9 cellular contexts compared by ENCODE assay signal in genomic region chr9:121261107-121261460, GRCh38. TPM values are rescaled to one million over a fixed set of nuclear protein-coding genes. Genes with fewer than 3 reads are reported as not detected.
DNase-seq lines count a peak whose midpoint lies in the region; ATAC-seq and TF ChIP-seq lines count a peak whose summit lies in the region.
"Had no signal": no experiment of that assay in that cellular context is flagged by ENCODE, and none has a peak within 500 bp of the region (broad histone marks: within the 10 kb centered on the region; RNA-seq: fewer than 3 reads in every experiment).

No MANE protein-coding gene starts in this region.

- H3F3A ChIP-seq in smooth muscle cell (ENCODE audit: low read depth) = peaks cover 39% of the 10 kb centered on the region

- no peaks in the 10 kb centered on the region for H3K9me3 ChIP-seq in smooth muscle cell (replicated peaks; ENCODE audit: low read depth)

- H3K36me3 ChIP-seq in smooth muscle cell (ENCODE audit: low read depth) = no peaks in the 10 kb centered on the region

- whole genome bisulfite sequencing in smooth muscle cell (ENCODE audit: low lambda C conversion rate) = 2% methylated on average over 4 of the region's 4 CpGs

- peak overlapping the region; percentile 44 for H3K4me2 ChIP-seq in smooth muscle cell

- peak overlapping the region; percentile 58 for H3K27ac ChIP-seq in smooth muscle cell (ENCODE audit: low read depth)

- H3K27me3 ChIP-seq in smooth muscle cell (ENCODE audit: low read depth) = no peaks in the 10 kb centered on the region

- no peak overlapping the region for H3K4me3 ChIP-seq in smooth muscle cell

- intact Hi-C loops in left ventricle myocardium superior (cut with micrococcal nuclease) = no loop called here

- DNase-seq in HT1080 (ENCODE audit: low read depth) = peak; percentile 77
- peak; percentile 23 for DNase-seq in SW480 (ENCODE audit: low spot score)
- DNase-seq in left ventricle myocardium superior = no peak
- no peak for DNase-seq in smooth muscle cell (lab: John Stamatoyannopoulos, UW; ENCODE audit: unreplicated experiment)
- no peak for DNase-seq in AG08395 (ENCODE audit: low spot score)
- DNase-seq in activated T-cell treated with anti-CD3 and anti-CD28 coated beads for 4 hours = no peak
- no peak for DNase-seq in GM13977 (ENCODE audit: low spot score)
- DNase-seq: activated gamma-delta T cell had no signal

- TF ChIP-seq CTCF in smooth muscle cell (IDR thresholded peaks at IDR 0.05; ENCODE audit: borderline replicate concordance, insufficient read depth, poor library complexity, severe bottlenecking) = no peak
- TF ChIP-seq CTCF in GM13977 (IDR thresholded peaks at IDR 0.05; ENCODE audit: extremely low read depth, insufficient read depth, missing control alignments) = no peak

- in situ Hi-C loops in GM13977 (cut with MboI; ENCODE audit: low pct_unique_long_range_greater_than_20kb, low sequenced_read_pairs, unreplicated experiment) = no loop called here

- no peaks in the 10 kb centered on the region for H3K79me2 ChIP-seq in smooth muscle cell (ENCODE audit: low read depth)

- ATAC-seq in left ventricle myocardium superior (peak; percentile 72), GM19351 (IDR thresholded peaks at IDR 0.05; ENCODE audit: unreplicated experiment) (no peak)

- no peaks in the 10 kb centered on the region for H4K20me1 ChIP-seq in smooth muscle cell (ENCODE audit: low read depth)

- no peak overlapping the region for H2AFZ ChIP-seq in smooth muscle cell (ENCODE audit: low read depth)

- no peak overlapping the region for H3K9ac ChIP-seq in smooth muscle cell (ENCODE audit: low read depth)

- H3K4me1 ChIP-seq in smooth muscle cell (ENCODE audit: low read depth) = peaks cover 30% of the 10 kb centered on the region

RNA-seq across cellular contexts. Expression of gene GSN, which starts 6.9 kb away (rescaled TPM):
- total RNA-seq in HT1080 (2014; rRNA removed; shearing (Covaris generic)) = 66.5 and 75.8 TPM in 2 replicates
- polyA plus RNA-seq in HT1080 (2015; cell fraction: cytosol; rRNA removed) = 84.6 and 86.6 TPM in 2 replicates
- 263 and 282 TPM in 2 replicates for polyA plus RNA-seq in HT1080 (2015; cell fraction: nucleus; rRNA removed)
- 717 TPM for total RNA-seq in left ventricle myocardium superior
- total RNA-seq in smooth muscle cell = 337 and 430 TPM in 2 replicates
- polyA plus RNA-seq in smooth muscle cell = 529 and 685 TPM in 2 replicates

RNA-seq across cellular contexts. Expression of gene RAB14, which starts 59.4 kb away (rescaled TPM):
- total RNA-seq in HT1080 (2014; rRNA removed; shearing (Covaris generic)) = 20.4 and 36.1 TPM in 2 replicates
- polyA plus RNA-seq in HT1080 (2015; cell fraction: cytosol; rRNA removed) = 58.6 and 70.4 TPM in 2 replicates
- polyA plus RNA-seq in HT1080 (2015; cell fraction: nucleus; rRNA removed) = 72.2 and 72.7 TPM in 2 replicates
- total RNA-seq in left ventricle myocardium superior (57.7 TPM), smooth muscle cell (49.8 and 51.4 TPM in 2 replicates)
- 49.3 and 54.4 TPM in 2 replicates for polyA plus RNA-seq in smooth muscle cell

Comparison
In these comparisons a context has a peak if more than half of its experiments do, and no peak if none do; other contexts are left out.
1. DNase-seq: peak in HT1080 (single experiment) and SW480 (single experiment); none in left ventricle myocardium superior (single experiment), smooth muscle cell (single experiment), AG08395 (single experiment), activated T-cell treated with anti-CD3 and anti-CD28 coated beads for 4 hours (single experiment) and GM13977 (single experiment).